ENCODE assay signal across 11 cellular contexts in the genomic region with DNA sequence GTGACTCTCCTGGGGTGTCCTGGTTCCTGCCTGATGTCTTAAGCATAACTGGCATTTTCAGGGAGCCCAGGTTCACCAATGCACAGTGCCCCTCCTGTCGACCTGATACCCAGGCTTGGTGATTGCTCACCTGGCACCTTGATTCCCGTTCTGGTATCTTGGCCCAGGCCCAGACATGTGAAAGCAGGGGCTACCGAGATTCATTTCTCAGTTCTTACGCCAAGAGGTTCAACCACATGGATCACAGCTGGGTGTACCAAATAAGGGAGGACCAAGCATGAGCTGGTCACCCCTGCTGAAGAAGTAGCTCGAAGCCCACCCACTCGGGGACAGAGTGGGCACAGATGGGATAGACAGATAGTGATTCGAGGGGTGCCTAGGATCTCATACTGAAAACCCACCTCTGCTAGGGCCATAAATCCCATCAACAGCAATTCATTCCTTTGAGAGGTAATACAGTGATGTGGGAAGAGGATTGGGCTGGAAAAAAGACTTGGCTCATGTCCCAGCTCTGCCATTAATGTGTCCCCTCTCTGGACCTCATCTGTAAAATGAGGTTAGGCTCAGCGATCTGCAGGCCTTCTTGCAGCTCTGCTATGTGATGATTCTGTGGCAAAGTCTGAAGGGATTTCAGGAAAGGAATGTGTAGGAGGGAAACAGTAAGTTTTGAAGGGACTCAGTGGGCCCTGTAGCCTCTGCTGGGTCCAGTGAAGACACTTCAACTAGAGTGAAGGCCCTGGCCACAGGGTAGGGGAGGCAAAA. TPM values are rescaled to one million over a fixed set of nuclear protein-coding genes. Genes with fewer than 3 reads are reported as not detected.
DNase-seq lines count a peak whose midpoint lies in the region; ATAC-seq, FAIRE-seq and TF ChIP-seq lines count a peak whose summit lies in the region.
"Had no signal": no experiment of that assay in that cellular context is flagged by ENCODE, and none has a peak within 500 bp of the region (broad histone marks: within the 10 kb centered on the region; RNA-seq: fewer than 3 reads in every experiment).

No MANE protein-coding gene starts in this region.

- peak overlapping the region; percentile 60 for H3K4me3 Mint-ChIP-seq in astrocyte (ENCODE audit: unreplicated experiment)
- H3K4me3 Mint-ChIP-seq: T-cell had no signal

- H3K27me3 Mint-ChIP-seq in astrocyte (ENCODE audit: low read depth, unreplicated experiment) = peaks cover 4% of the 10 kb centered on the region
- H3K27me3 Mint-ChIP-seq: T-cell had no signal

- no peak for FAIRE-seq in astrocyte (lab: Jason Lieb, UNC)
- FAIRE-seq: bronchial epithelial cell, G401.6 had no signal

- DNase-seq in DMS53 (lab: John Stamatoyannopoulos, UW) (peak; percentile 25), DMS53 treated with DMSO at 0.1 percent for 48 hours (lab: John Stamatoyannopoulos, UW; ENCODE audit: unreplicated experiment) (no peak), astrocyte (ENCODE audit: low read depth) (no peak), substantia nigra (lab: John Stamatoyannopoulos, UW) (peak in 1 of 49 donors; percentile 44)
- no peak for DNase-seq in activated T-cell treated with anti-CD3 and anti-CD28 coated beads, Interleukin-2, amount 50 U/mL, for 1 hour
- DNase-seq: T-cell had no signal

- H3K27me3 ChIP-seq in astrocyte (ENCODE audit: insufficient read depth, low read length) = no peaks in the 10 kb centered on the region
- no peaks in the 10 kb centered on the region for H3K27me3 ChIP-seq in liver (ENCODE audit: control insufficient read depth in 4 of 4, insufficient read depth in 4 of 4, low read length in 3 of 4)

- H3K4me1 ChIP-seq in astrocyte (ENCODE audit: insufficient read depth, low read length) (peaks cover 24% of the 10 kb centered on the region), liver (ENCODE audit: control insufficient read depth in 4 of 4, insufficient read depth in 4 of 4, low read length in 3 of 4) (peaks cover 30 to 62% (median 57%) of the 10 kb centered on the region in 4 donors)

- H3K9ac ChIP-seq in astrocyte (ENCODE audit: low read length) = no peak overlapping the region
- peak overlapping the region; percentile 46 to 72 for H3K9ac ChIP-seq in liver (ENCODE audit: low read depth in 1 of 2, low read length in 2 of 2)

- H3K27ac ChIP-seq in astrocyte (ENCODE audit: low read depth, low read length) (no peak overlapping the region), liver (ENCODE audit: low read depth in 1 of 2, low read length in 2 of 2) (peak overlapping the region; percentile 75 to 93), substantia nigra (ENCODE audit: low read depth, low read length, poor library complexity, severe bottlenecking) (peak overlapping the region; percentile 53)

- peaks cover 19% of the 10 kb centered on the region for H4K20me1 ChIP-seq in astrocyte (ENCODE audit: insufficient read depth, low read length)

- peaks cover 18% of the 10 kb centered on the region for H3K79me2 ChIP-seq in astrocyte (ENCODE audit: insufficient read depth, low read length)

- no peak overlapping the region for H3K4me3 ChIP-seq in astrocyte (ENCODE audit: insufficient read depth, low read depth, low read length)
- H3K4me3 ChIP-seq in liver (ENCODE audit: low read depth in 1 of 3, low read length in 3 of 3) = peak overlapping the region; percentile 63 to 95 (median 67)

- H3K27ac Mint-ChIP-seq in astrocyte (ENCODE audit: unreplicated experiment) = no peak overlapping the region
- H3K27ac Mint-ChIP-seq: T-cell had no signal

- peaks cover 28% of the 10 kb centered on the region for H3K4me1 Mint-ChIP-seq in astrocyte (ENCODE audit: low read depth, unreplicated experiment)

- no peak for TF ChIP-seq RAD21 in liver (IDR thresholded peaks at IDR 0.05)

- no peak overlapping the region for H2AFZ ChIP-seq in astrocyte (ENCODE audit: low read depth, low read length)

- no peaks in the 10 kb centered on the region for H3K36me3 ChIP-seq in astrocyte (ENCODE audit: insufficient read depth, low read length)
- H3K36me3 ChIP-seq in liver (ENCODE audit: control insufficient read depth in 4 of 4, insufficient read depth in 3 of 4, low read depth in 1 of 4, low read length in 3 of 4) = no peaks in the 10 kb centered on the region

- WGBS in liver = 62% methylated on average over 8 of the region's 8 CpGs

- H3K4me2 ChIP-seq in astrocyte (ENCODE audit: low read length) = no peak overlapping the region

- TF ChIP-seq CTCF in astrocyte (IDR thresholded peaks at IDR 0.05; ENCODE audit: insufficient read depth, low read depth, low read length) (no peak), liver (IDR thresholded peaks at IDR 0.05; ENCODE audit: low read depth, low read length, missing input control) (no peak)

- H3K9me3 ChIP-seq in astrocyte (ENCODE audit: insufficient read depth, low read depth, low read length) = no peaks in the 10 kb centered on the region
- no peaks in the 10 kb centered on the region for H3K9me3 ChIP-seq in liver (ENCODE audit: control insufficient read depth in 4 of 4, low read length in 3 of 4)

- H3K36me3 Mint-ChIP-seq in astrocyte (ENCODE audit: low read depth, unreplicated experiment) = peaks cover 4% of the 10 kb centered on the region
- H3K36me3 Mint-ChIP-seq: T-cell had no signal

- ATAC-seq in HG03025 (IDR thresholded peaks at IDR 0.05; ENCODE audit: low FRiP score, unreplicated experiment) (no peak), HG02973 (IDR thresholded peaks at IDR 0.05; ENCODE audit: unreplicated experiment) (no peak)
- ATAC-seq: T-cell had no signal

- H3K9me3 Mint-ChIP-seq in astrocyte (ENCODE audit: unreplicated experiment) = peaks cover 2% of the 10 kb centered on the region
- H3K9me3 Mint-ChIP-seq: T-cell had no signal

TF ChIP-seq in liver, 16 proteins besides CTCF, POLR2A, EP300 and RAD21:
- no peak for TF ChIP-seq JUND (IDR thresholded peaks at IDR 0.05)
TF ChIP-seq in liver: peak in this region for 0.

RNA-seq across cellular contexts. Expression of gene EPHX1, which starts 2.7 kb away (rescaled TPM):
- total RNA-seq in astrocyte (82.8 and 96.9 TPM in 2 replicates), liver (100 to 1,000 TPM in 1 of 2 donors, 10 to 100 TPM in 1; 93.8 to 230 TPM)
- polyA plus RNA-seq in liver = 1,000 to 10,000 TPM in 1 of 2 donors, 100 to 1,000 TPM in 1; 178 to 1,448 TPM

RNA-seq across cellular contexts. Expression of gene SRP9, which starts 35.0 kb away (rescaled TPM):
- total RNA-seq in astrocyte (269 and 275 TPM in 2 replicates), liver (100 to 1,000 TPM; 152 to 154 TPM)
- polyA plus RNA-seq in liver = 100 to 1,000 TPM; 154 to 179 TPM
